ENCODE assay signal across 27 cellular contexts in genomic region chr3:100067589-100067988, GRCh38. TPM values are rescaled to one million over a fixed set of nuclear protein-coding genes. Genes with fewer than 3 reads are reported as not detected.
DNase-seq lines count a peak whose midpoint lies in the region; ATAC-seq, FAIRE-seq and TF ChIP-seq lines count a peak whose summit lies in the region.
"Had no signal": no experiment of that assay in that cellular context is flagged by ENCODE, and none has a peak within 500 bp of the region (broad histone marks: within the 10 kb centered on the region; RNA-seq: fewer than 3 reads in every experiment).

No MANE protein-coding gene starts in this region.

- intact Hi-C loops in left ventricle myocardium superior (cut with micrococcal nuclease) = no loop called here
- intact Hi-C loops in right cardiac atrium (cut with DNase I) = loop anchor here in 1 of 4 donors (5.0 kb wide), 1 partner anchor 185 kb away; no protein-coding TSS in a partner anchor
- intact Hi-C loops in IMR-90 (cut with micrococcal nuclease) = loop anchor here (5.0 kb wide), 1 partner anchor 195 kb away; no protein-coding TSS in a partner anchor
- intact Hi-C loops in HepG2 (cut with micrococcal nuclease; ENCODE audit: unreplicated experiment) = no loop called here
- intact Hi-C loops in dorsolateral prefrontal cortex (cut with DNase I) = loop anchor here (5.0 kb wide), 2 partner anchors 185 to 190 kb away; no protein-coding TSS in a partner anchor
- intact Hi-C loops in posterior vena cava (cut with DNase I) = loop anchor here (5.0 to 10.0 kb wide), 2 partner anchors 185 to 187 kb away; no protein-coding TSS in a partner anchor

- H3K23ac ChIP-seq in IMR-90 (ENCODE audit: low read depth, low read length) = no peak overlapping the region

- peak overlapping the region; percentile 54; the same call in 1 of the 2 replicates for H2BK120ac ChIP-seq in IMR-90 (ENCODE audit: low read depth, low read length)

- TF ChIP-seq EP300 in HepG2 (IDR thresholded peaks at IDR 0.05; ENCODE audit: low read depth in 2 of 2, low read length in 2 of 2) = no peak
- TF ChIP-seq EP300 in HepG2 (CRISPR knock-in tag; IDR thresholded peaks at IDR 0.05; ENCODE audit: borderline replicate concordance) = no peak

- H3K27ac ChIP-seq in right cardiac atrium (ENCODE audit: low read length) = no peak overlapping the region
- no peak overlapping the region for H3K27ac ChIP-seq in IMR-90 (ENCODE audit: insufficient read depth, low read length)
- peak overlapping the region; percentile 14 for H3K27ac ChIP-seq in HepG2 (ENCODE audit: extremely low read length, insufficient read depth, low read length)
- H3K27ac ChIP-seq in dorsolateral prefrontal cortex = no peak overlapping the region
- H3K27ac ChIP-seq: HL-60, PC-9 had no signal

- peaks cover 0 to 3% of the 10 kb centered on the region in 2 donors for H3K9me3 Mint-ChIP-seq in stimulated activated naive B cell treated with anti-CD40 and anti-IgM and Interleukin-4, amounts not matched to agents 10 μg/mL and 1 μg/mL and 100 μg/mL, for 72 hours
- H3K9me3 Mint-ChIP-seq: CD8-positive, alpha-beta memory T cell; GM23338; H9 had no signal

- H3K79me2 ChIP-seq in HepG2 (ENCODE audit: insufficient read depth, low read length) = peaks cover 3% of the 10 kb centered on the region

- no peak overlapping the region for H2AFZ ChIP-seq in IMR-90 (replicated peaks; ENCODE audit: low read length, poor library complexity)
- no peak overlapping the region for H2AFZ ChIP-seq in HepG2 (ENCODE audit: low read length)
- H2AFZ ChIP-seq: GM23338, PC-9 had no signal

- H3K36me3 ChIP-seq in IMR-90 (ENCODE audit: control insufficient read depth, insufficient read depth, low read length) (no peaks in the 10 kb centered on the region), HepG2 (replicated peaks in 1 of 2; ENCODE audit: control insufficient read depth in 1 of 2, insufficient read depth in 2 of 2, low read length in 2 of 2) (no peaks in the 10 kb centered on the region)

- H3K27me3 ChIP-seq in right cardiac atrium (ENCODE audit: control insufficient read depth, insufficient read depth) (no peaks in the 10 kb centered on the region), IMR-90 (ENCODE audit: control insufficient read depth, insufficient read depth, low read length) (no peaks in the 10 kb centered on the region), HepG2 (ENCODE audit: control insufficient read depth in 1 of 2, insufficient read depth in 2 of 2, low read length in 2 of 2) (no peaks in the 10 kb centered on the region), dorsolateral prefrontal cortex (no peaks in the 10 kb centered on the region)

- POLR2A ChIA-PET in IMR-90 (lab: Charles Lee; ENCODE audit: unreplicated experiment) (no interaction called here), HepG2 (lab: Yijun Ruan, JAX) (interaction anchor here (1.1 kb wide), 1 partner anchor 196 kb away, joined by 3 read pairs; no protein-coding TSS in a partner anchor)

- peaks cover 9 to 31% of the 10 kb centered on the region in 2 experiments; a peak in 3 of 4 replicates for H3K79me1 ChIP-seq in IMR-90 (ENCODE audit: low read depth in 1 of 2, low read length in 2 of 2)

- H2BK5ac ChIP-seq in IMR-90 (ENCODE audit: low read depth, low read length, poor library complexity, severe bottlenecking) = peak overlapping the region; percentile 22

- peak overlapping the region in 1 of 2 experiments; percentile 62; a peak in 1 of 4 replicates for H4K8ac ChIP-seq in IMR-90 (ENCODE audit: low read depth in 2 of 2, low read length in 2 of 2)

- peak overlapping the region; percentile 57; the same call in 1 of the 2 replicates for H3K4ac ChIP-seq in IMR-90 (ENCODE audit: low read depth, low read length)

- H2AK9ac ChIP-seq in IMR-90 (replicated peaks; ENCODE audit: low read depth, low read length, poor library complexity) = no peak overlapping the region

- H4K91ac ChIP-seq in IMR-90 (ENCODE audit: insufficient read depth, low read depth, low read length) = peak overlapping the region; percentile 27; the same call in 1 of the 2 replicates

- no peak overlapping the region for H3K4me2 ChIP-seq in IMR-90 (ENCODE audit: low read depth, low read length)
- no peak overlapping the region for H3K4me2 ChIP-seq in HepG2 (ENCODE audit: low read depth, low read length)
- H3K4me2 ChIP-seq: GM23338, PC-9 had no signal

- dilution Hi-C loops in IMR-90 (cut with HindIII; ENCODE audit: low sequenced_read_pairs, unreplicated experiment) = no loop called here

- in situ Hi-C loops in IMR-90 (cut with MboI; ENCODE audit: low sequenced_read_pairs) = loop anchor here (10.0 to 25.0 kb wide), 3 partner anchors 105 to 205 kb away; no protein-coding TSS in a partner anchor
- in situ Hi-C loops in HepG2 (cut with HindIII; ENCODE audit: extremely low pct_ligation_motif_present, low pct_unique_long_range_greater_than_20kb) = loop anchor here (5.0 kb wide), 1 partner anchor 185 kb away; no protein-coding TSS in a partner anchor

- no peak overlapping the region for H3K4me3 Mint-ChIP-seq in stimulated activated naive B cell treated with anti-CD40 and anti-IgM and Interleukin-4, amounts not matched to agents 10 μg/mL and 1 μg/mL and 100 μg/mL, for 72 hours
- H3K4me3 Mint-ChIP-seq: CD8-positive, alpha-beta memory T cell; GM23338; H9 had no signal

- no peak overlapping the region for H3K14ac ChIP-seq in IMR-90 (replicated peaks; ENCODE audit: low read depth, low read length)

- TF ChIP-seq RAD21 in IMR-90 (IDR thresholded peaks at IDR 0.05; ENCODE audit: low read length) (no peak), HepG2 (CRISPR knock-in tag; IDR thresholded peaks at IDR 0.05) (no peak)

- no peak overlapping the region for H3K56ac ChIP-seq in IMR-90 (ENCODE audit: extremely low read depth, insufficient read depth, low read length)

- BruUV-seq in IMR-90 (replicated peaks; lab: Mats Ljungman, UMichigan) (no TSS peak), HepG2 (replicated peaks; lab: Mats Ljungman, UMichigan) (no TSS peak)

- TF ChIP-seq CTCF in IMR-90 (conservative IDR thresholded peaks at IDR 0.05; ENCODE audit: low read depth, low read length) (no peak), HepG2 (CRISPR knock-in tag; IDR thresholded peaks at IDR 0.05) (no peak), dorsolateral prefrontal cortex (IDR thresholded peaks at IDR 0.05 in 54 of 56, conservative IDR thresholded peaks at IDR 0.05 in 2 of 56; ENCODE audit: low read depth in 1 of 56, partially characterized antibody in 56 of 56) (no peak)

- H4K5ac ChIP-seq in IMR-90 (ENCODE audit: low read depth, low read length) = peak overlapping the region; percentile 87

- no peak for FAIRE-seq in HepG2 (lab: Jason Lieb, UNC)

- DNase-seq in left ventricle myocardium superior (no peak), right cardiac atrium (no peak), IMR-90 (no peak), HepG2 (ENCODE audit: low spot score) (no peak), dorsolateral prefrontal cortex (no peak), posterior vena cava (ENCODE audit: low spot score) (no peak), activated T-cell treated with anti-CD3 and anti-CD28 coated beads for 4 hours (no peak)
- DNase-seq in stimulated activated naive B cell treated with anti-CD40 and anti-IgM and Interleukin-4, amounts not matched to agents 10 μg/mL and 1 μg/mL and 100 μg/mL, for 72 hours = no peak
- DNase-seq: C1 segment of cervical spinal cord; CD8-positive, alpha-beta memory T cell; DMS 273 treated with DMSO at 0.1 percent for 48 hours; DND-41; H9; Karpas-422; NCI-H1048; NCI-H1417; NCI-H1694 treated with DMSO at 0.1 percent for 48 hours; NCI-H2081; NCI-H2227 treated with DMSO at 0.1 percent for 48 hours; NCI-H526 treated with DMSO at 0.1 percent for 48 hours; PC-9; Right ventricle myocardium superior; T-helper 1 cell had no signal

- no peaks in the 10 kb centered on the region for H3K27me3 Mint-ChIP-seq in stimulated activated naive B cell treated with anti-CD40 and anti-IgM and Interleukin-4, amounts not matched to agents 10 μg/mL and 1 μg/mL and 100 μg/mL, for 72 hours
- H3K27me3 Mint-ChIP-seq: CD8-positive, alpha-beta memory T cell had no signal

- H3K4me1 ChIP-seq in right cardiac atrium (ENCODE audit: control insufficient read depth, insufficient read depth, low read length) (peaks cover 3% of the 10 kb centered on the region), IMR-90 (ENCODE audit: control insufficient read depth, insufficient read depth, low read length) (peaks cover 19% of the 10 kb centered on the region), HepG2 (ENCODE audit: insufficient read depth, low read length) (peaks cover 97% of the 10 kb centered on the region)

- H2BK20ac ChIP-seq in IMR-90 (ENCODE audit: low read depth, low read length) = peak overlapping the region; percentile 41; the same call in 1 of the 2 replicates

- peak overlapping the region; percentile 81; the same call in 1 of the 3 replicates for H2BK15ac ChIP-seq in IMR-90 (ENCODE audit: low read depth, low read length)

- H2AK5ac ChIP-seq in IMR-90 (ENCODE audit: low read depth, low read length) = peak overlapping the region; percentile 37; the same call in 1 of the 2 replicates

- H3K36me3 Mint-ChIP-seq in stimulated activated naive B cell treated with anti-CD40 and anti-IgM and Interleukin-4, amounts not matched to agents 10 μg/mL and 1 μg/mL and 100 μg/mL, for 72 hours = peaks cover 8 to 10% of the 10 kb centered on the region in 2 donors
- H3K36me3 Mint-ChIP-seq: CD8-positive, alpha-beta memory T cell had no signal

- peaks cover 22 to 31% of the 10 kb centered on the region in 2 donors for H3K4me1 Mint-ChIP-seq in stimulated activated naive B cell treated with anti-CD40 and anti-IgM and Interleukin-4, amounts not matched to agents 10 μg/mL and 1 μg/mL and 100 μg/mL, for 72 hours

- H3K4me3 ChIP-seq in right cardiac atrium (ENCODE audit: low read length) = no peak overlapping the region
- no peak overlapping the region for H3K4me3 ChIP-seq in IMR-90 (ENCODE audit: insufficient read depth, low read depth, low read length)
- H3K4me3 ChIP-seq in HepG2 (replicated peaks in 1 of 3; ENCODE audit: insufficient read depth in 1 of 3, low read depth in 2 of 3, low read length in 3 of 3) = no peak overlapping the region
- no peak overlapping the region for H3K4me3 ChIP-seq in dorsolateral prefrontal cortex
- H3K4me3 ChIP-seq: GM23338, PC-9 had no signal

- H4K20me1 ChIP-seq in IMR-90 (ENCODE audit: insufficient read depth, low read length) (no peaks in the 10 kb centered on the region), HepG2 (ENCODE audit: insufficient read depth, low read length) (no peaks in the 10 kb centered on the region)

- H3K9me1 ChIP-seq in IMR-90 (ENCODE audit: insufficient read depth, low read length) = peaks cover 7% of the 10 kb centered on the region; the same call in 1 of the 2 replicates

- peak overlapping the region; percentile 66 for H3K18ac ChIP-seq in IMR-90 (ENCODE audit: low read depth, low read length)

- H3K9me3 ChIP-seq in right cardiac atrium (ENCODE audit: control insufficient read depth, low read length) (no peaks in the 10 kb centered on the region), IMR-90 (ENCODE audit: control insufficient read depth, insufficient read depth, low read length) (no peaks in the 10 kb centered on the region), HepG2 (ENCODE audit: low read length) (no peaks in the 10 kb centered on the region)

- no peak overlapping the region for H3K27ac Mint-ChIP-seq in stimulated activated naive B cell treated with anti-CD40 and anti-IgM and Interleukin-4, amounts not matched to agents 10 μg/mL and 1 μg/mL and 100 μg/mL, for 72 hours
- H3K27ac Mint-ChIP-seq: CD8-positive, alpha-beta memory T cell; GM23338; H9 had no signal

- no peak overlapping the region for H3K9ac ChIP-seq in IMR-90 (ENCODE audit: low read depth, low read length)
- H3K9ac ChIP-seq in HepG2 (ENCODE audit: insufficient read depth, low read depth, low read length) = no peak overlapping the region

- ATAC-seq in left ventricle myocardium superior = peak; percentile 54
- no peak for ATAC-seq in right cardiac atrium
- ATAC-seq in IMR-90 (ENCODE audit: low read depth) = no peak
- no peak for ATAC-seq in HepG2
- peak; percentile 44 to 51 for ATAC-seq in stimulated activated naive B cell treated with anti-CD40 and anti-IgM and Interleukin-4, amounts not matched to agents 10 μg/mL and 1 μg/mL and 100 μg/mL, for 72 hours (replicated peaks)
- ATAC-seq: GM23338 had no signal

- TF ChIP-seq POLR2A in IMR-90 (IDR thresholded peaks at IDR 0.05; ENCODE audit: low read depth, low read length) (no peak), HepG2 (IDR thresholded peaks at IDR 0.05; ENCODE audit: insufficient read depth in 1 of 2, low read depth in 2 of 2, low read length in 2 of 2) (no peak)

- CTCF ChIA-PET in IMR-90 (lab: Yijun Ruan, JAX) (interaction anchor here (1.9 kb wide), 1 partner anchor 187 kb away, joined by 11 read pairs; no protein-coding TSS in a partner anchor), HepG2 (lab: Yijun Ruan, JAX; ENCODE audit: low intra/inter-chr PET ratio, low total read pairs) (interaction anchor here (2.2 to 2.3 kb wide), 2 partner anchors 23 to 187 kb away, joined by 11 to 17 read pairs; no protein-coding TSS in a partner anchor)

RNA-seq across cellular contexts. Expression of gene FILIP1L, which starts 46.7 kb away (rescaled TPM):
- 28.6 TPM for total RNA-seq in left ventricle myocardium superior
- total RNA-seq in right cardiac atrium = 10 to 100 TPM; 53.6 to 88.3 (median 68.7) TPM
- 42.2 TPM for polyA plus RNA-seq in right cardiac atrium
- 19.9 and 21.1 TPM in 2 replicates for total RNA-seq in IMR-90 (2012; rRNA removed)
- polyA plus RNA-seq in IMR-90 (2012; rRNA removed) = 11.5 and 14.7 TPM in 2 replicates
- polyA plus RNA-seq in IMR-90 (2012; cell fraction: cytosol; rRNA removed) = 2.5 and 4.3 TPM in 2 replicates
- polyA plus RNA-seq in IMR-90 (2012; cell fraction: nucleus; rRNA removed; ENCODE audit: low replicate concordance) = 1.4 and 10.5 TPM in 2 replicates
- total RNA-seq in HepG2 (2016; rRNA removed; fragmentation: Illumina TruSeq; extraction: Trizol) = 8.1 and 10.2 TPM in 2 replicates
- 1.0 and 1.1 TPM in 2 replicates for total RNA-seq in HepG2 (2016; cell fraction: cytosol; rRNA removed; fragmentation: Illumina TruSeq; extraction: Trizol; ENCODE audit: low read depth)
- total RNA-seq in HepG2 (2016; cell fraction: insoluble cytoplasmic fraction; rRNA removed; fragmentation: Illumina TruSeq; extraction: Trizol) = 7.7 and 10.2 TPM in 2 replicates
- 2.4 and 3.3 TPM in 2 replicates for total RNA-seq in HepG2 (2016; cell fraction: membrane; rRNA removed; fragmentation: Illumina TruSeq; extraction: Trizol)
- total RNA-seq in HepG2 (2016; cell fraction: nucleus; rRNA removed; fragmentation: Illumina TruSeq; extraction: Trizol) = 5.5 and 5.9 TPM in 2 replicates
- polyA plus RNA-seq in HepG2 (2011; rRNA removed) = 166 and 187 TPM in 2 replicates
- 125 and 126 TPM in 2 replicates for polyA plus RNA-seq in HepG2 (2011; cell fraction: cytosol; rRNA removed)
- 122 and 131 TPM in 2 replicates for polyA plus RNA-seq in HepG2 (2011; cell fraction: nucleus; rRNA removed)
- 68.2 and 110 TPM in 2 replicates for polyA plus RNA-seq in HepG2 (2012)
- 0.85 and 0.89 TPM in 2 replicates for polyA plus RNA-seq in HepG2 (2016; cell fraction: cytosol; fragmentation: Illumina TruSeq; extraction: Trizol; ENCODE audit: low read depth)
- 13.3 and 13.4 TPM in 2 replicates for polyA plus RNA-seq in HepG2 (2016; cell fraction: insoluble cytoplasmic fraction; fragmentation: Illumina TruSeq; extraction: Trizol; ENCODE audit: low read depth)
- 1.5 and 2.1 TPM in 2 replicates for polyA plus RNA-seq in HepG2 (2016; cell fraction: membrane; fragmentation: Illumina TruSeq; extraction: Trizol; ENCODE audit: low read depth)
- 8.6 and 9.7 TPM in 2 replicates for polyA plus RNA-seq in HepG2 (2016; cell fraction: nucleus; fragmentation: Illumina TruSeq; extraction: Trizol; ENCODE audit: insufficient read depth, low read depth)
- polyA minus RNA-seq in HepG2 (2011; rRNA and poly(A)+ RNA removed; ENCODE audit: low replicate concordance) = 0.05 and 92.6 TPM in 2 replicates
- 131 and 135 TPM in 2 replicates for polyA minus RNA-seq in HepG2 (2011; cell fraction: cytosol; rRNA and poly(A)+ RNA removed)
- polyA minus RNA-seq in HepG2 (2011; cell fraction: nucleus; rRNA and poly(A)+ RNA removed) = 134 and 197 TPM in 2 replicates
- total RNA-seq in dorsolateral prefrontal cortex = 10 to 100 TPM in 105 of 120 experiments, 1 to 10 TPM in 15; 4.6 to 32.0 (median 16.9) TPM
- 100 to 1,000 TPM; 370 to 630 TPM for total RNA-seq in posterior vena cava
- total RNA-seq: GM23338, RPMI7951, SK-MEL-5 had no signal

Comparison
In these comparisons a context has a peak if more than half of its experiments do, and no peak if none do; other contexts are left out.
1. ATAC-seq: peak in left ventricle myocardium superior (single experiment) and stimulated activated naive B cell treated with anti-CD40 and anti-IgM and Interleukin-4, amounts not matched to agents 10 μg/mL and 1 μg/mL and 100 μg/mL, for 72 hours (2 of 2); none in right cardiac atrium (0 of 2), IMR-90 (single experiment) and HepG2 (single experiment).
2. RNA of gene FILIP1L, which starts 46.7 kb away (total RNA-seq): 370 to 630 TPM in posterior vena cava; 53.6 to 88.3 TPM in right cardiac atrium, 28.6 TPM in left ventricle myocardium superior (single experiment), 19.9 to 21.1 TPM in IMR-90, 4.6 to 32.0 TPM in dorsolateral prefrontal cortex and 1.0 to 10.2 TPM in HepG2; every median in the first group is over 4 times any median in the second.
3. intact Hi-C loops: an anchor here in IMR-90 (5.0 kb wide), dorsolateral prefrontal cortex (5.0 kb wide) and posterior vena cava (5.0 to 10.0 kb wide); none called in left ventricle myocardium superior and HepG2.